ENCODE assay signal across 1 cellular context in the genomic region with DNA sequence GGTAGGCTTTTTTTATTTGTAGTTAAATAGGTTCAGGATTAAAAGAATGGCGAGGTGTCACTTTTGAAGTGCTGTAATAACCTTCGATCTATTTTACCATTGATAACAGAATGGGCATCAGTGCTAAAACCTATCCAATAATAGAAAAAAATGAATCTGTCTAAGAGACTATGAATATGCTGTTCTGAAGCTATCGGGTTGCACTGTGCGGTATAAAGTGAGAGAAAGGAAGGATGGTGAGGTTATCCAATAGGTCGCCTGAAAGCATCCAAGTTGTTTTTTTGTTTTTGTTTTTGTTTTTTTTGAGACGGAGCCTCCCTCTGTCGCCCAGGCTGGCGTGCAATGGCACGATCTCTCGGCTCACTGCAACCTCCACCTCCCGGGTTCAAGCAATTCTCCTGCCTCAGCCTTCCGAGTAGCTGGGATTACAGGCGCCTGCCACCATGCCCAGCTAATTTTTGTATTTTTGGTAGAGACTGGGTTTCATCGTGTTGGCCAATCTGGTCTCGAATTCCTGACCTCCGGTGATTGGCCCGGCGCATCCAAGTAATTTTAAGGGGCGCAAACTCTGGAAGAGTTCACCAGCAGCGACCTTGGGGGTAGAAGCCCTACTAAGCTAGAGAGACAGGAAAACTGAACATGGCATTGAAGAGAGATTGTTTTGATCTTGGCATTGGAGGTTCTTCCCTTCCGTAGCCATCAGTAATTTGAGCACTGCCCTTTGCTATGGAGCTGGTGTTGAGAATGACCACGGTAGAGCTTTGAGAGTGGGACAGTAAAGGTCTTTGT.
A peak's percentile ranks its signal among the peaks of the same experiment; 100 is the strongest.
TF ChIP-seq lines count a peak whose summit lies in the region.

No MANE protein-coding gene starts in this region.

TF ChIP-seq in GM12878, 131 proteins besides CTCF, POLR2A, EP300 and RAD21 (continued from another document):
- TF ChIP-seq RFX5 (IDR thresholded peaks at IDR 0.05; ENCODE audit: low read depth, low read length) (no peak), FOXM1 (IDR thresholded peaks at IDR 0.05; ENCODE audit: low read depth, low read length) (no peak), KAT2A (conservative IDR thresholded peaks at IDR 0.05; ENCODE audit: control insufficient read depth, low read depth, low read length) (no peak), TBL1XR1 (IDR thresholded peaks at IDR 0.05; ENCODE audit: low read depth, low read length) (no peak), ZNF622 (IDR thresholded peaks at IDR 0.05) (no peak), STAT3 (IDR thresholded peaks at IDR 0.05; ENCODE audit: low read depth, low read length) (no peak), ZNF207 (IDR thresholded peaks at IDR 0.05; ENCODE audit: borderline replicate concordance) (no peak), POLR2AphosphoS5 (IDR thresholded peaks at IDR 0.05; ENCODE audit: low read length) (no peak), HDGF (IDR thresholded peaks at IDR 0.05) (peak; percentile 86), LARP7 (IDR thresholded peaks at IDR 0.05) (no peak), NBN (IDR thresholded peaks at IDR 0.05) (0 out of 2 replicates have a peak, but pooled peaks have one; percentile 20), RUNX3 (IDR thresholded peaks at IDR 0.05; ENCODE audit: low read length) (no peak), CHD1 (IDR thresholded peaks at IDR 0.05; ENCODE audit: low read depth, low read length) (peak; percentile 88; the same call in 1 of the 2 replicates), YBX1 (IDR thresholded peaks at IDR 0.05) (no peak), SREBF2 (IDR thresholded peaks at IDR 0.05; ENCODE audit: low read length) (no peak), JUNB (IDR thresholded peaks at IDR 0.05) (no peak), ZZZ3 (IDR thresholded peaks at IDR 0.05; ENCODE audit: control insufficient read depth, insufficient read length, low read depth) (no peak), SREBF1 (IDR thresholded peaks at IDR 0.05; ENCODE audit: low read length) (peak; percentile 71), BACH1 (IDR thresholded peaks at IDR 0.05; ENCODE audit: borderline replicate concordance) (no peak), EED (IDR thresholded peaks at IDR 0.05; ENCODE audit: low read depth) (no peak; the same call in 1 of the 2 replicates), SIX5 (IDR thresholded peaks at IDR 0.05; ENCODE audit: low read depth, low read length, severe bottlenecking) (no peak), SP1 (IDR thresholded peaks at IDR 0.05; ENCODE audit: low read depth, low read length) (no peak), POLR2AphosphoS2 (IDR thresholded peaks at IDR 0.05; ENCODE audit: low read depth, low read length) (no peak), NFYA (IDR thresholded peaks at IDR 0.05; ENCODE audit: borderline replicate concordance, low read depth, low read length) (no peak), ZNF24 (IDR thresholded peaks at IDR 0.05) (no peak), IKZF2 (IDR thresholded peaks at IDR 0.05) (peak in 1 of 2 experiments; percentile 15; a peak in 1 of 4 replicates), TCF12 (IDR thresholded peaks at IDR 0.05; ENCODE audit: low read depth, low read length) (no peak), FOXK2 (IDR thresholded peaks at IDR 0.05) (peak; percentile 86), POU2F2 (IDR thresholded peaks at IDR 0.05; ENCODE audit: borderline replicate concordance, low read depth, low read length) (no peak), TARDBP (IDR thresholded peaks at IDR 0.05; ENCODE audit: borderline replicate concordance) (no peak), PAX5 (IDR thresholded peaks at IDR 0.05; ENCODE audit: borderline replicate concordance, low read depth, low read length) (no peak)
- TF ChIP-seq, protein P1, sequence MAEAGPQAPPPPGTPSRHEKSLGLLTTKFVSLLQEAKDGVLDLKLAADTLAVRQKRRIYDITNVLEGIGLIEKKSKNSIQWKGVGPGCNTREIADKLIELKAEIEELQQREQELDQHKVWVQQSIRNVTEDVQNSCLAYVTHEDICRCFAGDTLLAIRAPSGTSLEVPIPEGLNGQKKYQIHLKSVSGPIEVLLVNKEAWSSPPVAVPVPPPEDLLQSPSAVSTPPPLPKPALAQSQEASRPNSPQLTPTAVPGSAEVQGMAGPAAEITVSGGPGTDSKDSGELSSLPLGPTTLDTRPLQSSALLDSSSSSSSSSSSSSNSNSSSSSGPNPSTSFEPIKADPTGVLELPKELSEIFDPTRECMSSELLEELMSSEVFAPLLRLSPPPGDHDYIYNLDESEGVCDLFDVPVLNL (IDR thresholded peaks at IDR 0.05; ENCODE audit: low read depth, low read length): no peak
- TF ChIP-seq, protein P2, sequence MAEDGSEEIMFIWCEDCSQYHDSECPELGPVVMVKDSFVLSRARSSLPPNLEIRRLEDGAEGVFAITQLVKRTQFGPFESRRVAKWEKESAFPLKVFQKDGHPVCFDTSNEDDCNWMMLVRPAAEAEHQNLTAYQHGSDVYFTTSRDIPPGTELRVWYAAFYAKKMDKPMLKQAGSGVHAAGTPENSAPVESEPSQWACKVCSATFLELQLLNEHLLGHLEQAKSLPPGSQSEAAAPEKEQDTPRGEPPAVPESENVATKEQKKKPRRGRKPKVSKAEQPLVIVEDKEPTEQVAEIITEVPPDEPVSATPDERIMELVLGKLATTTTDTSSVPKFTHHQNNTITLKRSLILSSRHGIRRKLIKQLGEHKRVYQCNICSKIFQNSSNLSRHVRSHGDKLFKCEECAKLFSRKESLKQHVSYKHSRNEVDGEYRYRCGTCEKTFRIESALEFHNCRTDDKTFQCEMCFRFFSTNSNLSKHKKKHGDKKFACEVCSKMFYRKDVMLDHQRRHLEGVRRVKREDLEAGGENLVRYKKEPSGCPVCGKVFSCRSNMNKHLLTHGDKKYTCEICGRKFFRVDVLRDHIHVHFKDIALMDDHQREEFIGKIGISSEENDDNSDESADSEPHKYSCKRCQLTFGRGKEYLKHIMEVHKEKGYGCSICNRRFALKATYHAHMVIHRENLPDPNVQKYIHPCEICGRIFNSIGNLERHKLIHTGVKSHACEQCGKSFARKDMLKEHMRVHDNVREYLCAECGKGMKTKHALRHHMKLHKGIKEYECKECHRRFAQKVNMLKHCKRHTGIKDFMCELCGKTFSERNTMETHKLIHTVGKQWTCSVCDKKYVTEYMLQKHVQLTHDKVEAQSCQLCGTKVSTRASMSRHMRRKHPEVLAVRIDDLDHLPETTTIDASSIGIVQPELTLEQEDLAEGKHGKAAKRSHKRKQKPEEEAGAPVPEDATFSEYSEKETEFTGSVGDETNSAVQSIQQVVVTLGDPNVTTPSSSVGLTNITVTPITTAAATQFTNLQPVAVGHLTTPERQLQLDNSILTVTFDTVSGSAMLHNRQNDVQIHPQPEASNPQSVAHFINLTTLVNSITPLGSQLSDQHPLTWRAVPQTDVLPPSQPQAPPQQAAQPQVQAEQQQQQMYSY (CRISPR knock-in tag; IDR thresholded peaks at IDR 0.05): no peak
- TF ChIP-seq, protein P3, sequence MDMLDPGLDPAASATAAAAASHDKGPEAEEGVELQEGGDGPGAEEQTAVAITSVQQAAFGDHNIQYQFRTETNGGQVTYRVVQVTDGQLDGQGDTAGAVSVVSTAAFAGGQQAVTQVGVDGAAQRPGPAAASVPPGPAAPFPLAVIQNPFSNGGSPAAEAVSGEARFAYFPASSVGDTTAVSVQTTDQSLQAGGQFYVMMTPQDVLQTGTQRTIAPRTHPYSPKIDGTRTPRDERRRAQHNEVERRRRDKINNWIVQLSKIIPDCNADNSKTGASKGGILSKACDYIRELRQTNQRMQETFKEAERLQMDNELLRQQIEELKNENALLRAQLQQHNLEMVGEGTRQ (IDR thresholded peaks at IDR 0.05; ENCODE audit: borderline replicate concordance, low read depth, low read length): no peak
- TF ChIP-seq, protein P4, sequence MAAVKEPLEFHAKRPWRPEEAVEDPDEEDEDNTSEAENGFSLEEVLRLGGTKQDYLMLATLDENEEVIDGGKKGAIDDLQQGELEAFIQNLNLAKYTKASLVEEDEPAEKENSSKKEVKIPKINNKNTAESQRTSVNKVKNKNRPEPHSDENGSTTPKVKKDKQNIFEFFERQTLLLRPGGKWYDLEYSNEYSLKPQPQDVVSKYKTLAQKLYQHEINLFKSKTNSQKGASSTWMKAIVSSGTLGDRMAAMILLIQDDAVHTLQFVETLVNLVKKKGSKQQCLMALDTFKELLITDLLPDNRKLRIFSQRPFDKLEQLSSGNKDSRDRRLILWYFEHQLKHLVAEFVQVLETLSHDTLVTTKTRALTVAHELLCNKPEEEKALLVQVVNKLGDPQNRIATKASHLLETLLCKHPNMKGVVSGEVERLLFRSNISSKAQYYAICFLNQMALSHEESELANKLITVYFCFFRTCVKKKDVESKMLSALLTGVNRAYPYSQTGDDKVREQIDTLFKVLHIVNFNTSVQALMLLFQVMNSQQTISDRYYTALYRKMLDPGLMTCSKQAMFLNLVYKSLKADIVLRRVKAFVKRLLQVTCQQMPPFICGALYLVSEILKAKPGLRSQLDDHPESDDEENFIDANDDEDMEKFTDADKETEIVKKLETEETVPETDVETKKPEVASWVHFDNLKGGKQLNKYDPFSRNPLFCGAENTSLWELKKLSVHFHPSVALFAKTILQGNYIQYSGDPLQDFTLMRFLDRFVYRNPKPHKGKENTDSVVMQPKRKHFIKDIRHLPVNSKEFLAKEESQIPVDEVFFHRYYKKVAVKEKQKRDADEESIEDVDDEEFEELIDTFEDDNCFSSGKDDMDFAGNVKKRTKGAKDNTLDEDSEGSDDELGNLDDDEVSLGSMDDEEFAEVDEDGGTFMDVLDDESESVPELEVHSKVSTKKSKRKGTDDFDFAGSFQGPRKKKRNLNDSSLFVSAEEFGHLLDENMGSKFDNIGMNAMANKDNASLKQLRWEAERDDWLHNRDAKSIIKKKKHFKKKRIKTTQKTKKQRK (IDR thresholded peaks at IDR 0.05; ENCODE audit: low read depth, low read length): no peak
- TF ChIP-seq, protein P5, sequence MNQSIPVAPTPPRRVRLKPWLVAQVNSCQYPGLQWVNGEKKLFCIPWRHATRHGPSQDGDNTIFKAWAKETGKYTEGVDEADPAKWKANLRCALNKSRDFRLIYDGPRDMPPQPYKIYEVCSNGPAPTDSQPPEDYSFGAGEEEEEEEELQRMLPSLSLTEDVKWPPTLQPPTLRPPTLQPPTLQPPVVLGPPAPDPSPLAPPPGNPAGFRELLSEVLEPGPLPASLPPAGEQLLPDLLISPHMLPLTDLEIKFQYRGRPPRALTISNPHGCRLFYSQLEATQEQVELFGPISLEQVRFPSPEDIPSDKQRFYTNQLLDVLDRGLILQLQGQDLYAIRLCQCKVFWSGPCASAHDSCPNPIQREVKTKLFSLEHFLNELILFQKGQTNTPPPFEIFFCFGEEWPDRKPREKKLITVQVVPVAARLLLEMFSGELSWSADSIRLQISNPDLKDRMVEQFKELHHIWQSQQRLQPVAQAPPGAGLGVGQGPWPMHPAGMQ (IDR thresholded peaks at IDR 0.05; ENCODE audit: borderline replicate concordance): no peak
- TF ChIP-seq, protein P6, sequence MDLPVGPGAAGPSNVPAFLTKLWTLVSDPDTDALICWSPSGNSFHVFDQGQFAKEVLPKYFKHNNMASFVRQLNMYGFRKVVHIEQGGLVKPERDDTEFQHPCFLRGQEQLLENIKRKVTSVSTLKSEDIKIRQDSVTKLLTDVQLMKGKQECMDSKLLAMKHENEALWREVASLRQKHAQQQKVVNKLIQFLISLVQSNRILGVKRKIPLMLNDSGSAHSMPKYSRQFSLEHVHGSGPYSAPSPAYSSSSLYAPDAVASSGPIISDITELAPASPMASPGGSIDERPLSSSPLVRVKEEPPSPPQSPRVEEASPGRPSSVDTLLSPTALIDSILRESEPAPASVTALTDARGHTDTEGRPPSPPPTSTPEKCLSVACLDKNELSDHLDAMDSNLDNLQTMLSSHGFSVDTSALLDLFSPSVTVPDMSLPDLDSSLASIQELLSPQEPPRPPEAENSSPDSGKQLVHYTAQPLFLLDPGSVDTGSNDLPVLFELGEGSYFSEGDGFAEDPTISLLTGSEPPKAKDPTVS (IDR thresholded peaks at IDR 0.05; ENCODE audit: low read depth, low read length): no peak
- TF ChIP-seq, protein P7, sequence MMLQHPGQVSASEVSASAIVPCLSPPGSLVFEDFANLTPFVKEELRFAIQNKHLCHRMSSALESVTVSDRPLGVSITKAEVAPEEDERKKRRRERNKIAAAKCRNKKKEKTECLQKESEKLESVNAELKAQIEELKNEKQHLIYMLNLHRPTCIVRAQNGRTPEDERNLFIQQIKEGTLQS (IDR thresholded peaks at IDR 0.05; ENCODE audit: borderline replicate concordance, extremely low read depth, low read depth, low read length): no peak
